ENCODE assay signal across 9 cellular contexts in genomic region chr6:24667378-24667803, GRCh38. TPM values are rescaled to one million over a fixed set of nuclear protein-coding genes. Genes with fewer than 3 reads are reported as not detected.
DNase-seq lines count a peak whose midpoint lies in the region; ATAC-seq and TF ChIP-seq lines count a peak whose summit lies in the region.
"Had no signal": no experiment of that assay in that cellular context is flagged by ENCODE, and none has a peak within 500 bp of the region (broad histone marks: within the 10 kb centered on the region; RNA-seq: fewer than 3 reads in every experiment).

No MANE protein-coding gene starts in this region.

- H3K9me2 ChIP-seq in DOHH2 (replicated peaks; ENCODE audit: control insufficient read depth, low read length) (no peaks in the 10 kb centered on the region), HCT116 (ENCODE audit: insufficient read depth) (no peaks in the 10 kb centered on the region), SK-N-SH (no peaks in the 10 kb centered on the region)

- H3K79me2 ChIP-seq in DOHH2 (ENCODE audit: control insufficient read depth, low read length) (peaks cover 49% of the 10 kb centered on the region), HCT116 (ENCODE audit: insufficient read depth, low read length) (peaks cover 37% of the 10 kb centered on the region), SK-N-SH (ENCODE audit: insufficient read depth) (peaks cover 50% of the 10 kb centered on the region)

- H3K4me3 ChIP-seq in DOHH2 (ENCODE audit: low read length) (peak overlapping the region; percentile 99), HCT116 (replicated peaks in 1 of 2; ENCODE audit: low read depth in 1 of 2, low read length in 2 of 2) (peak overlapping the region; percentile 91 to 97), SK-N-SH (ENCODE audit: low read depth in 2 of 2, low read length in 1 of 2) (peak overlapping the region; percentile 67 to 82), esophagus muscularis mucosa (peak overlapping the region; percentile 78 to 92 (median 83)), neuronal stem cell (ENCODE audit: low read length in 2 of 2) (peak overlapping the region; percentile 80 to 92)

- H3K9me3 ChIP-seq in DOHH2 (ENCODE audit: control insufficient read depth, insufficient read depth, low read length) (0 out of 2 replicates have a peak, but pooled peaks cover 4% of the 10 kb centered on the region), HCT116 (ENCODE audit: control insufficient read depth in 1 of 2, insufficient read depth in 1 of 2, low read depth in 1 of 2, low read length in 2 of 2) (peaks cover 0 to 2% of the 10 kb centered on the region in 2 experiments; a peak in 1 of 4 replicates), SK-N-SH (no peaks in the 10 kb centered on the region), esophagus muscularis mucosa (no peaks in the 10 kb centered on the region), neuronal stem cell (replicated peaks in 1 of 2; ENCODE audit: control insufficient read depth in 2 of 2, insufficient read depth in 1 of 2, low read depth in 1 of 2, low read length in 2 of 2) (peaks cover 0 to 24% of the 10 kb centered on the region in 2 donors)

- DNase-seq in HCT116 (ENCODE audit: low read depth, low spot score) (no peak), SK-N-SH (peak; percentile 11), esophagus muscularis mucosa (ENCODE audit: extremely low spot score) (no peak), neuronal stem cell (ENCODE audit: low spot score) (no peak), Ammon's horn (ENCODE audit: low spot score) (no peak), HuH-7 (ENCODE audit: low spot score) (no peak)

- intact Hi-C loops in HCT116 (cut with micrococcal nuclease), result no loop called here
- intact Hi-C loops in esophagus muscularis mucosa (cut with DNase I), result loop anchor here (5.0 kb wide), 2 partner anchors 50 to 85 kb away; partner anchors contain the start of gene C6orf62

- peaks cover 2% of the 10 kb centered on the region for H3K79me1 ChIP-seq in neuronal stem cell (ENCODE audit: low read depth, low read length)

- no peak overlapping the region for H3K23ac ChIP-seq in neuronal stem cell (ENCODE audit: low read depth, low read length, poor library complexity)

- peak overlapping the region; percentile 62 for H3K27ac ChIP-seq in DOHH2 (ENCODE audit: low read depth, low read length)
- H3K27ac ChIP-seq in HCT116 (ENCODE audit: low read depth, low read length), result peak overlapping the region; percentile 77
- peak overlapping the region; percentile 87 to 90 for H3K27ac ChIP-seq in SK-N-SH (ENCODE audit: low read depth in 2 of 2, low read length in 1 of 2)
- peak overlapping the region; percentile 86 to 92 (median 88) for H3K27ac ChIP-seq in esophagus muscularis mucosa (replicated peaks in 1 of 4)
- peak overlapping the region; percentile 86 for H3K27ac ChIP-seq in neuronal stem cell (replicated peaks; ENCODE audit: low read length)

- H3K4ac ChIP-seq in neuronal stem cell (ENCODE audit: low read length), result no peak overlapping the region

- H4K20me1 ChIP-seq in DOHH2 (ENCODE audit: control insufficient read depth, insufficient read depth, low read depth, low read length), result no peaks in the 10 kb centered on the region
- no peaks in the 10 kb centered on the region for H4K20me1 ChIP-seq in HCT116 (ENCODE audit: insufficient read depth)
- no peaks in the 10 kb centered on the region for H4K20me1 ChIP-seq in SK-N-SH (ENCODE audit: insufficient read depth)

- peak overlapping the region; percentile 88 for H3K9ac ChIP-seq in HCT116 (ENCODE audit: low read length)
- peak overlapping the region; percentile 86 for H3K9ac ChIP-seq in SK-N-SH
- H3K9ac ChIP-seq in neuronal stem cell (ENCODE audit: low read depth, low read length, poor library complexity), result no peak overlapping the region

- ATAC-seq in HCT116 (no peak), HG03175 (IDR thresholded peaks at IDR 0.05; ENCODE audit: unreplicated experiment) (no peak)

- peak overlapping the region; percentile 92 for H2AFZ ChIP-seq in HCT116 (ENCODE audit: low read depth, low read length, poor library complexity, severe bottlenecking)
- peak overlapping the region; percentile 92 for H2AFZ ChIP-seq in SK-N-SH (ENCODE audit: low read depth)
- peak overlapping the region; percentile 96 for H2AFZ ChIP-seq in neuronal stem cell (ENCODE audit: low read length)

- TSS peak; percentile 81 for BruUV-seq in HCT116 (replicated peaks; lab: Mats Ljungman, UMichigan)

- H3K4me1 ChIP-seq in DOHH2 (ENCODE audit: control insufficient read depth, low read length) (peaks cover 24% of the 10 kb centered on the region), HCT116 (ENCODE audit: control insufficient read depth in 1 of 2, insufficient read depth in 2 of 2, low read length in 2 of 2) (peaks cover 7 to 16% of the 10 kb centered on the region in 2 experiments; a peak in 3 of 4 replicates), SK-N-SH (ENCODE audit: control insufficient read depth in 1 of 2, insufficient read depth in 2 of 2, low read depth in 1 of 2, low read length in 1 of 2) (peaks cover 6 to 14% of the 10 kb centered on the region in 2 experiments; a peak in 2 of 4 replicates), esophagus muscularis mucosa (peaks cover 26 to 46% (median 36%) of the 10 kb centered on the region in 4 donors), neuronal stem cell (ENCODE audit: control insufficient read depth in 2 of 2, insufficient read depth in 1 of 2, low read depth in 1 of 2, low read length in 2 of 2) (peaks cover 4 to 10% of the 10 kb centered on the region in 2 donors)

- no peak overlapping the region for H4K91ac ChIP-seq in neuronal stem cell (ENCODE audit: low read depth, low read length, poor library complexity)

- H2BK12ac ChIP-seq in neuronal stem cell (ENCODE audit: low read length), result no peak overlapping the region

- H2BK120ac ChIP-seq in neuronal stem cell (ENCODE audit: low read depth, low read length), result no peak overlapping the region

- POLR2A ChIA-PET in HCT116 (lab: Charles Lee), result no interaction called here
- POLR2A ChIA-PET in SK-N-SH (lab: Yijun Ruan, JAX), result interaction anchor here (0.9 to 1.6 kb wide), 4 partner anchors 15 to 86 kb away, joined by 3 to 12 read pairs (median 4); partner anchors contain the start of gene KIAA0319

- no peak overlapping the region for H2AK5ac ChIP-seq in neuronal stem cell (ENCODE audit: low read depth, low read length)

- no peak for TF ChIP-seq RAD21 in HCT116 (IDR thresholded peaks at IDR 0.05; ENCODE audit: low read depth)
- no peak for TF ChIP-seq RAD21 in SK-N-SH (IDR thresholded peaks at IDR 0.05; ENCODE audit: low read length)

- 8% methylated on average over 9 of the region's 9 CpGs for WGBS in SK-N-SH (ENCODE audit: low lambda C conversion rate)
- WGBS in esophagus muscularis mucosa, result 6% methylated on average over 9 of the region's 9 CpGs
- no CpG with 5 or more reads among the region's 9 CpGs for WGBS in neuronal stem cell (ENCODE audit: extremely low coverage in 2 of 2, insufficient read length in 2 of 2, insufficient replicate concordance in 1 of 2), 2 donors

- H3K27me3 ChIP-seq in DOHH2 (ENCODE audit: control insufficient read depth, low read length) (no peaks in the 10 kb centered on the region), HCT116 (ENCODE audit: insufficient read depth, low read length) (no peaks in the 10 kb centered on the region), SK-N-SH (ENCODE audit: insufficient read depth) (no peaks in the 10 kb centered on the region), esophagus muscularis mucosa (no peaks in the 10 kb centered on the region), neuronal stem cell (ENCODE audit: control insufficient read depth in 3 of 3, insufficient read depth in 3 of 3, low read depth in 1 of 3, low read length in 3 of 3) (no peaks in the 10 kb centered on the region)

- no peak overlapping the region for H2BK15ac ChIP-seq in neuronal stem cell (ENCODE audit: low read length)

- peaks cover 41% of the 10 kb centered on the region for H3K36me3 ChIP-seq in DOHH2 (ENCODE audit: control insufficient read depth, low read length)
- peaks cover 9 to 11% of the 10 kb centered on the region in 2 experiments; a peak in 2 of 4 replicates for H3K36me3 ChIP-seq in HCT116 (ENCODE audit: control insufficient read depth in 1 of 2, insufficient read depth in 2 of 2, low read length in 2 of 2)
- peaks cover 24 to 29% of the 10 kb centered on the region in 2 experiments for H3K36me3 ChIP-seq in SK-N-SH (replicated peaks in 1 of 2; ENCODE audit: control insufficient read depth in 1 of 2, insufficient read depth in 2 of 2, low read length in 1 of 2)
- H3K36me3 ChIP-seq in esophagus muscularis mucosa, result peaks cover 0 to 23% (median 14%) of the 10 kb centered on the region in 4 donors
- peaks cover 6 to 34% of the 10 kb centered on the region in 2 donors for H3K36me3 ChIP-seq in neuronal stem cell (replicated peaks in 1 of 2; ENCODE audit: control insufficient read depth in 2 of 2, insufficient read depth in 2 of 2, low read length in 2 of 2)

- TF ChIP-seq POLR2A in HCT116 (IDR thresholded peaks at IDR 0.05; ENCODE audit: borderline replicate concordance, extremely low read depth, insufficient read depth, insufficient read length), result no peak
- TF ChIP-seq POLR2A in esophagus muscularis mucosa (IDR thresholded peaks at IDR 0.05; ENCODE audit: low read depth), result no peak

- H3K4me2 ChIP-seq in DOHH2 (ENCODE audit: low read length), result peak overlapping the region; percentile 95
- peak overlapping the region; percentile 84 for H3K4me2 ChIP-seq in HCT116 (ENCODE audit: low read length)
- H3K4me2 ChIP-seq in SK-N-SH, result peak overlapping the region; percentile 79
- H3K4me2 ChIP-seq in neuronal stem cell (ENCODE audit: insufficient read depth, low read length, poor library complexity, severe bottlenecking), result peak overlapping the region; percentile 69

- no peak overlapping the region for H4K8ac ChIP-seq in neuronal stem cell (ENCODE audit: low read depth, low read length)

- RAD21 ChIA-PET in HCT116 (lab: Charles Lee; ENCODE audit: low non-redundant PET in 1 of 2, low total read pairs in 2 of 2, uncharacterized antibody in 2 of 2, unreplicated experiment in 2 of 2), result no interaction called here

- no peak overlapping the region for H2BK5ac ChIP-seq in neuronal stem cell (ENCODE audit: low read length)

- TF ChIP-seq EP300 in SK-N-SH (IDR thresholded peaks at IDR 0.05; ENCODE audit: borderline replicate concordance in 1 of 2, low read depth in 1 of 2, low read length in 1 of 2) (no peak), esophagus muscularis mucosa (IDR thresholded peaks at IDR 0.05) (no peak)

- TF ChIP-seq CTCF in DOHH2 (IDR thresholded peaks at IDR 0.05; ENCODE audit: low read depth, low read length, poor library complexity, severe bottlenecking), result no peak
- TF ChIP-seq CTCF in HCT116 (IDR thresholded peaks at IDR 0.05 in 2 of 3, conservative IDR thresholded peaks at IDR 0.05 in 1 of 3; ENCODE audit: borderline replicate concordance in 1 of 3, insufficient read depth in 1 of 3, low read depth in 2 of 3, low read length in 2 of 3), result no peak
- TF ChIP-seq CTCF in SK-N-SH (IDR thresholded peaks at IDR 0.05), result no peak
- no peak for TF ChIP-seq CTCF in esophagus muscularis mucosa (IDR thresholded peaks at IDR 0.05)

- CTCF ChIA-PET in HCT116 (lab: Charles Lee) (interaction anchor here (0.9 to 2.1 kb wide), 2 partner anchors 81 to 86 kb away, joined by 3 to 13 read pairs; no protein-coding TSS in a partner anchor), SK-N-SH (lab: Yijun Ruan, JAX) (interaction anchor here (0.7 to 7.3 kb wide), 19 partner anchors 10 to 173 kb away, joined by 3 to 96 read pairs (median 4); partner anchors contain the start of genes ALDH5A1, C6orf62 and KIAA0319)

- H3K14ac ChIP-seq in neuronal stem cell (ENCODE audit: low read length), result no peak overlapping the region

- H3F3A ChIP-seq in DOHH2 (ENCODE audit: control insufficient read depth, insufficient read depth), result no peaks in the 10 kb centered on the region
- H3F3A ChIP-seq in SK-N-SH (replicated peaks; ENCODE audit: insufficient read depth), result peaks cover 3% of the 10 kb centered on the region

- H3K18ac ChIP-seq in neuronal stem cell (ENCODE audit: low read length), result no peak overlapping the region

RNA-seq across cellular contexts. Expression of gene ACOT13, which starts 0.5 kb away (rescaled TPM):
- total RNA-seq in HCT116 (2021; ENCODE audit: unreplicated experiment) (33.5 TPM), esophagus muscularis mucosa (1 to 10 TPM; 5.8 to 9.4 (median 7.2) TPM)
- 15.6 and 20.5 TPM in 2 replicates for polyA plus RNA-seq in HCT116 (2012)
- polyA plus RNA-seq in SK-N-SH (2012; rRNA removed), result 18.0 and 20.8 TPM in 2 replicates
- polyA plus RNA-seq in SK-N-SH (2012; cell fraction: cytosol; rRNA removed), result 24.5 and 33.6 TPM in 2 replicates
- 5.2 and 7.7 TPM in 2 replicates for polyA plus RNA-seq in SK-N-SH (2012; cell fraction: nucleus; rRNA removed)
- 43.3 TPM for polyA plus RNA-seq in neuronal stem cell (2013, experiment 1 of 2)
- 44.4 TPM for polyA plus RNA-seq in neuronal stem cell (2013, experiment 2 of 2)

RNA-seq across cellular contexts. Expression of gene TDP2, which starts 0.7 kb away (rescaled TPM):
- 30.2 TPM for total RNA-seq in HCT116 (2021; ENCODE audit: unreplicated experiment)
- 15.0 and 17.1 TPM in 2 replicates for polyA plus RNA-seq in HCT116 (2012)
- polyA plus RNA-seq in SK-N-SH (2012; rRNA removed), result 20.0 and 20.2 TPM in 2 replicates
- 23.6 and 29.5 TPM in 2 replicates for polyA plus RNA-seq in SK-N-SH (2012; cell fraction: cytosol; rRNA removed)
- polyA plus RNA-seq in SK-N-SH (2012; cell fraction: nucleus; rRNA removed), result 24.8 and 38.0 TPM in 2 replicates
- total RNA-seq in esophagus muscularis mucosa, result 10 to 100 TPM; 25.2 to 44.4 (median 37.6) TPM
- 40.1 TPM for polyA plus RNA-seq in neuronal stem cell (2013, experiment 1 of 2)
- polyA plus RNA-seq in neuronal stem cell (2013, experiment 2 of 2), result 39.9 TPM

RNA-seq across cellular contexts. Expression of gene KIAA0319, which starts 21.4 kb away (rescaled TPM):
- total RNA-seq in HCT116 (2021; ENCODE audit: unreplicated experiment) (0.49 TPM), esophagus muscularis mucosa (under 1 TPM; under 0.01 to 0.33 (median 0.15) TPM)
- polyA plus RNA-seq in HCT116 (2012), result 0.25 and 0.33 TPM in 2 replicates
- 0.03 and 0.06 TPM in 2 replicates for polyA plus RNA-seq in SK-N-SH (2012; rRNA removed)
- 0.04 TPM in 2 replicates for polyA plus RNA-seq in SK-N-SH (2012; cell fraction: cytosol; rRNA removed)
- 0.12 and 0.14 TPM in 2 replicates for polyA plus RNA-seq in SK-N-SH (2012; cell fraction: nucleus; rRNA removed)
- 0.35 TPM for polyA plus RNA-seq in neuronal stem cell (2013, experiment 1 of 2)
- polyA plus RNA-seq in neuronal stem cell (2013, experiment 2 of 2), result 0.42 TPM
- total RNA-seq: T-helper 2 cell treated with Interferon-gamma antibody and Interleukin-4, amounts not matched to agents 100 ng/mL and 5 ng/mL, for 36 hours had no signal

RNA-seq across cellular contexts. Expression of gene C6orf62, which starts 51.6 kb away (rescaled TPM):
- total RNA-seq in HCT116 (2021; ENCODE audit: unreplicated experiment) (103 TPM), esophagus muscularis mucosa (10 to 100 TPM; 30.7 to 50.5 (median 40.9) TPM)
- 42.4 and 56.8 TPM in 2 replicates for polyA plus RNA-seq in HCT116 (2012)
- 36.0 and 42.3 TPM in 2 replicates for polyA plus RNA-seq in SK-N-SH (2012; rRNA removed)
- polyA plus RNA-seq in SK-N-SH (2012; cell fraction: cytosol; rRNA removed), result 48.3 and 56.8 TPM in 2 replicates
- 18.6 and 35.2 TPM in 2 replicates for polyA plus RNA-seq in SK-N-SH (2012; cell fraction: nucleus; rRNA removed)
- polyA plus RNA-seq in neuronal stem cell (2013, experiment 1 of 2), result 51.6 TPM
- 52.1 TPM for polyA plus RNA-seq in neuronal stem cell (2013, experiment 2 of 2)
